ENCODE assay signal across 12 cellular contexts in genomic region chr1:24319962-24320361, GRCh38. TPM values are rescaled to one million over a fixed set of nuclear protein-coding genes. Genes with fewer than 3 reads are reported as not detected.
A peak's percentile ranks its signal among the peaks of the same experiment; 100 is the strongest.
DNase-seq lines count a peak whose midpoint lies in the region; ATAC-seq and TF ChIP-seq lines count a peak whose summit lies in the region.
"Had no signal": no experiment of that assay in that cellular context is flagged by ENCODE, and none has a peak within 500 bp of the region (broad histone marks: within the 10 kb centered on the region; RNA-seq: fewer than 3 reads in every experiment).

No MANE protein-coding gene starts in this region.

- intact Hi-C loops in MCF 10A (cut with micrococcal nuclease) (loop anchor here (2.0 to 5.0 kb wide), 2 partner anchors 25 to 38 kb away; no protein-coding TSS in a partner anchor), colonic mucosa (cut with DNase I) (no loop called here)

- H3K4me3 ChIP-seq in CD4-positive, CD25-positive, alpha-beta regulatory T cell (ENCODE audit: low read depth, low read length), result peak overlapping the region; percentile 6
- peak overlapping the region; percentile 77 for H3K4me3 ChIP-seq in HUES48 (ENCODE audit: low read depth, low read length)
- H3K4me3 ChIP-seq in colonic mucosa, result no peak overlapping the region

- CTCF ChIA-PET in MCF 10A (lab: Yijun Ruan, JAX), result interaction anchor here (0.6 to 7.7 kb wide), 8 partner anchors 26 to 365 kb away, joined by 3 to 77 read pairs (median 4); no protein-coding TSS in a partner anchor

- no peaks in the 10 kb centered on the region for H3K36me3 ChIP-seq in CD4-positive, CD25-positive, alpha-beta regulatory T cell (ENCODE audit: control insufficient read depth, insufficient read depth, low read length)
- H3K36me3 ChIP-seq in HUES48 (ENCODE audit: control insufficient read depth, insufficient read depth, low read length), result no peaks in the 10 kb centered on the region
- no peaks in the 10 kb centered on the region for H3K36me3 ChIP-seq in colonic mucosa

- no peaks in the 10 kb centered on the region for H3K36me3 Mint-ChIP-seq in CD4-positive, CD25-positive, alpha-beta regulatory T cell
- H3K36me3 Mint-ChIP-seq in MCF 10A (ENCODE audit: insufficient read depth, unreplicated experiment), result no peaks in the 10 kb centered on the region
- no peaks in the 10 kb centered on the region for H3K36me3 Mint-ChIP-seq in mesothelial cell of epicardium
- H3K36me3 Mint-ChIP-seq: activated naive CD8-positive, alpha-beta T cell treated with anti-CD3 and anti-CD28 coated beads, Interleukin-2, amount 10 ng/mL, durations not matched to agents 7 days and 5 days; immature natural killer cell had no signal

- H3K9ac ChIP-seq in HUES48 (ENCODE audit: low read depth, low read length), result no peak overlapping the region
- H3K9ac ChIP-seq in colonic mucosa (ENCODE audit: low read depth in 2 of 2, low read length in 2 of 2), result peak overlapping the region in 1 of 2 donors; percentile 14

- H3K9me3 ChIP-seq in CD4-positive, CD25-positive, alpha-beta regulatory T cell (ENCODE audit: control insufficient read depth in 2 of 2, low read length in 2 of 2), result no peaks in the 10 kb centered on the region
- H3K9me3 ChIP-seq in HUES48 (ENCODE audit: control insufficient read depth, insufficient read depth, low read length) (no peaks in the 10 kb centered on the region), colonic mucosa (no peaks in the 10 kb centered on the region)

- peak overlapping the region; percentile 19 to 81 (median 56) for H3K4me3 Mint-ChIP-seq in CD4-positive, CD25-positive, alpha-beta regulatory T cell
- H3K4me3 Mint-ChIP-seq in MCF 10A (ENCODE audit: unreplicated experiment) (peak overlapping the region; percentile 74), mesothelial cell of epicardium (peak overlapping the region; percentile 66)

- TF ChIP-seq CTCF in MCF 10A (IDR thresholded peaks at IDR 0.05; ENCODE audit: unreplicated experiment) (no peak), mesothelial cell of epicardium (IDR thresholded peaks at IDR 0.05; ENCODE audit: unreplicated experiment) (no peak), colonic mucosa (IDR thresholded peaks at IDR 0.05) (no peak)

- BruUV-seq in MCF 10A (replicated peaks; lab: Mats Ljungman, UMichigan), result TSS peak; percentile 52

- H3K4me1 ChIP-seq in CD4-positive, CD25-positive, alpha-beta regulatory T cell (ENCODE audit: control insufficient read depth, insufficient read depth, low read length, poor library complexity, severe bottlenecking), result peaks cover 46% of the 10 kb centered on the region
- H3K4me1 ChIP-seq in HUES48 (ENCODE audit: control insufficient read depth, insufficient read depth, low read length), result peaks cover 43% of the 10 kb centered on the region
- H3K4me1 ChIP-seq in colonic mucosa, result peaks cover 7% of the 10 kb centered on the region

- no peak overlapping the region for H3K27ac ChIP-seq in CD4-positive, CD25-positive, alpha-beta regulatory T cell (ENCODE audit: insufficient read depth, low read length, poor library complexity, severe bottlenecking)
- H3K27ac ChIP-seq in HUES48 (ENCODE audit: low read depth, low read length) (peak overlapping the region; percentile 30), colonic mucosa (no peak overlapping the region)

- no peak for DNase-seq in CD4-positive, CD25-positive, alpha-beta regulatory T cell
- no peak for DNase-seq in MCF 10A (ENCODE audit: unreplicated experiment)
- no peak for DNase-seq in mesothelial cell of epicardium (ENCODE audit: low spot score in 2 of 2, unreplicated experiment in 2 of 2)
- no peak for DNase-seq in colonic mucosa
- no peak for DNase-seq in UCSD-AML1 (lab: John Stamatoyannopoulos, UW; ENCODE audit: unreplicated experiment)
- DNase-seq in HuH-7.5 (ENCODE audit: low spot score), result no peak
- DNase-seq: activated naive CD8-positive, alpha-beta T cell treated with anti-CD3 and anti-CD28 coated beads, Interleukin-2, amount 10 ng/mL, durations not matched to agents 7 days and 5 days; immature natural killer cell; NCI-H1930 had no signal

- peaks cover 83% of the 10 kb centered on the region for H3K27me3 Mint-ChIP-seq in CD4-positive, CD25-positive, alpha-beta regulatory T cell
- H3K27me3 Mint-ChIP-seq in MCF 10A (ENCODE audit: insufficient read depth, unreplicated experiment), result no peaks in the 10 kb centered on the region
- H3K27me3 Mint-ChIP-seq in mesothelial cell of epicardium (ENCODE audit: low read depth), result peaks cover 8% of the 10 kb centered on the region

- H3K4me1 Mint-ChIP-seq in CD4-positive, CD25-positive, alpha-beta regulatory T cell, result peaks cover 16 to 49% (median 40%) of the 10 kb centered on the region in 4 donors
- peaks cover 73% of the 10 kb centered on the region for H3K4me1 Mint-ChIP-seq in MCF 10A (ENCODE audit: insufficient read depth, unreplicated experiment)
- peaks cover 64% of the 10 kb centered on the region for H3K4me1 Mint-ChIP-seq in mesothelial cell of epicardium

- POLR2A ChIA-PET in MCF 10A (lab: Yijun Ruan, JAX), result interaction anchor here (0.9 to 12.4 kb wide), 22 partner anchors 10 to 360 kb away, joined by 3 to 400 read pairs (median 10); partner anchors contain the start of genes NIPAL3 and PNRC2

- peaks cover 0 to 2% (median 0%) of the 10 kb centered on the region in 7 donors for H3K9me3 Mint-ChIP-seq in CD4-positive, CD25-positive, alpha-beta regulatory T cell
- H3K9me3 Mint-ChIP-seq in MCF 10A (ENCODE audit: unreplicated experiment) (no peaks in the 10 kb centered on the region), mesothelial cell of epicardium (no peaks in the 10 kb centered on the region)
- H3K9me3 Mint-ChIP-seq: activated naive CD8-positive, alpha-beta T cell treated with anti-CD3 and anti-CD28 coated beads, Interleukin-2, amount 10 ng/mL, durations not matched to agents 7 days and 5 days had no signal

- H3K27me3 ChIP-seq in CD4-positive, CD25-positive, alpha-beta regulatory T cell (ENCODE audit: control insufficient read depth, insufficient read depth, low read length), result peaks cover 49% of the 10 kb centered on the region
- H3K27me3 ChIP-seq in HUES48 (ENCODE audit: control insufficient read depth, insufficient read depth, low read length), result peaks cover 42% of the 10 kb centered on the region
- no peaks in the 10 kb centered on the region for H3K27me3 ChIP-seq in colonic mucosa

- ATAC-seq in CD4-positive, CD25-positive, alpha-beta regulatory T cell (ENCODE audit: low read depth in 2 of 2), result no peak
- no peak for ATAC-seq in HG03378 (IDR thresholded peaks at IDR 0.05; ENCODE audit: unreplicated experiment)

- no peak overlapping the region for H3K27ac Mint-ChIP-seq in CD4-positive, CD25-positive, alpha-beta regulatory T cell
- H3K27ac Mint-ChIP-seq in MCF 10A (ENCODE audit: low read depth, unreplicated experiment), result peak overlapping the region; percentile 90
- H3K27ac Mint-ChIP-seq in mesothelial cell of epicardium, result peak overlapping the region; percentile 97
- H3K27ac Mint-ChIP-seq: activated naive CD8-positive, alpha-beta T cell treated with anti-CD3 and anti-CD28 coated beads, Interleukin-2, amount 10 ng/mL, durations not matched to agents 7 days and 5 days had no signal

RNA-seq across cellular contexts. Expression of gene GRHL3, which starts 0.8 kb away (rescaled TPM):
- total RNA-seq in CD4-positive, CD25-positive, alpha-beta regulatory T cell, result not detected
- not detected for polyA plus RNA-seq in CD4-positive, CD25-positive, alpha-beta regulatory T cell
- total RNA-seq in MCF 10A (2022) (4.7 and 8.9 TPM in 2 replicates), mesothelial cell of epicardium (17.1 to 19.1 TPM (median 17.9 TPM) in 3 replicates), colonic mucosa (1 to 10 TPM in 1 of 2 donors, under 1 TPM in 1; 0.64 to 1.5 TPM)
- total RNA-seq: activated naive CD8-positive, alpha-beta T cell treated with anti-CD3 and anti-CD28 coated beads, Interleukin-2, amount 10 ng/mL, durations not matched to agents 7 days and 5 days; Daoy had no signal
- polyA plus RNA-seq: immature natural killer cell had no signal

Comparison
In these comparisons a context has a peak if more than half of its experiments do, and no peak if none do; other contexts are left out.
1. H3K27ac Mint-ChIP-seq: peak in MCF 10A (single experiment) and mesothelial cell of epicardium (single experiment); none in CD4-positive, CD25-positive, alpha-beta regulatory T cell (0 of 3).
2. Peak in every context shown above with its lines, with median percentiles within 50 percentile points of each other: H3K4me3 Mint-ChIP-seq.